Comparison of ENCODE assay signal across 18 cellular contexts in the genomic region with DNA sequence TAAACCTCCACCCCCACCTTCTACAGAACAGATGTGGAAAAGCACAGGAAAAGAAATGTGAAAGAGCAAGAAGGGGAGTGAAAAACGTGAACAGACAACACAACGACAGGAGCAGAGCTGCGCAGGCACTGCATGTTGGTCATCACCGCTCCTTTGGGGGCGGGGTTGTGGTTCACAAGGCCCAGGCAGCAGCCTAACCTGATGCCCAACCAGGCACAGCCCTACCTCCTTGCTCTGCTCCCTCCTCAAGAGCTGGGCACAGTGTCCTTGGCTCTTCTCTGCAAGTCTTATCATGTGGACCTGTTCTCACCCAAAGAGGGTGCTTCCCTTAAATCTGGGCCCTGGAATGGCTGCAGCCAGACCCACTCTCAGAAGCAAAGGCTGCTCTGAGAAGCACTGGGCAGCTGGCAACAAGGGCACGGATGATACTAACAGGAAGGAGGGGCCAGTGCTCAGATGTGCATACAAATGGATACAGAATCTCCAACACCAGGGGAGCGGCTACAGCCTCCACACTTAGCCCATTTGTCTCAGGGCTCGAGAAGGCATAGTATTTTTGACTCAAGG.
DNase-seq lines count a peak whose midpoint lies in the region; ATAC-seq, FAIRE-seq and TF ChIP-seq lines count a peak whose summit lies in the region.
"Had no signal": no experiment of that assay in that cellular context is flagged by ENCODE, and none has a peak within 500 bp of the region (broad histone marks: within the 10 kb centered on the region; RNA-seq: fewer than 3 reads in every experiment).

No MANE protein-coding gene starts in this region.

- no peak overlapping the region for H3K4me3 ChIP-seq in bronchial epithelial cell (ENCODE audit: low read depth, low read length)

- CTCF ChIA-PET in activated naive CD4-positive, alpha-beta T cell treated with anti-CD3 and anti-CD28 coated beads, Interleukin-2, amount 10 ng/mL, durations not matched to agents 7 days and 5 days (lab: Charles Lee), result no interaction called here

- peaks cover 3 to 12% of the 10 kb centered on the region in 2 donors for H3K36me3 Mint-ChIP-seq in activated T-cell treated with anti-CD3 and anti-CD28 coated beads, Interleukin-2, amount 50 U/mL, for 72 hours (ENCODE audit: insufficient read depth in 2 of 2)
- H3K36me3 Mint-ChIP-seq in activated naive CD4-positive, alpha-beta T cell treated with anti-CD3 and anti-CD28 coated beads, Interleukin-2, amount 10 ng/mL, durations not matched to agents 7 days and 5 days, result peaks cover 30% of the 10 kb centered on the region

- peak overlapping the region; percentile 23 for H3K27ac Mint-ChIP-seq in activated T-cell treated with anti-CD3 and anti-CD28 coated beads, Interleukin-2, amount 50 U/mL, for 72 hours
- H3K27ac Mint-ChIP-seq in activated naive CD4-positive, alpha-beta T cell treated with anti-CD3 and anti-CD28 coated beads, Interleukin-2, amount 10 ng/mL, durations not matched to agents 7 days and 5 days, result no peak overlapping the region
- H3K27ac Mint-ChIP-seq: HFFc6 had no signal

- peaks cover 54% of the 10 kb centered on the region for H3K36me3 ChIP-seq in bronchial epithelial cell (ENCODE audit: control insufficient read depth, insufficient read depth, low read length)

- no peak for ATAC-seq in activated T-cell treated with anti-CD3 and anti-CD28 coated beads, Interleukin-2, amount 50 U/mL, for 72 hours (replicated peaks in 1 of 2)
- ATAC-seq in GM18870 (IDR thresholded peaks at IDR 0.05; ENCODE audit: unreplicated experiment), result no peak

- H3K4me3 Mint-ChIP-seq in activated T-cell treated with anti-CD3 and anti-CD28 coated beads, Interleukin-2, amount 50 U/mL, for 72 hours, result no peak overlapping the region
- no peak overlapping the region for H3K4me3 Mint-ChIP-seq in activated naive CD4-positive, alpha-beta T cell treated with anti-CD3 and anti-CD28 coated beads, Interleukin-2, amount 10 ng/mL, durations not matched to agents 7 days and 5 days
- H3K4me3 Mint-ChIP-seq: HFFc6 had no signal

- H3K27me3 ChIP-seq in bronchial epithelial cell (ENCODE audit: control insufficient read depth, insufficient read depth, low read length), result no peaks in the 10 kb centered on the region
- no peaks in the 10 kb centered on the region for H3K27me3 ChIP-seq in layer of hippocampus (ENCODE audit: control insufficient read depth, insufficient read depth, low read length)

- TF ChIP-seq CTCF in bronchial epithelial cell (IDR thresholded peaks at IDR 0.05; ENCODE audit: insufficient read depth, low read length, severe bottlenecking), result no peak

- no peaks in the 10 kb centered on the region for H3K27me3 Mint-ChIP-seq in activated T-cell treated with anti-CD3 and anti-CD28 coated beads, Interleukin-2, amount 50 U/mL, for 72 hours (ENCODE audit: low read depth)
- H3K27me3 Mint-ChIP-seq in activated naive CD4-positive, alpha-beta T cell treated with anti-CD3 and anti-CD28 coated beads, Interleukin-2, amount 10 ng/mL, durations not matched to agents 7 days and 5 days, result no peaks in the 10 kb centered on the region

- H3K9me3 Mint-ChIP-seq in activated T-cell treated with anti-CD3 and anti-CD28 coated beads, Interleukin-2, amount 50 U/mL, for 72 hours, result no peaks in the 10 kb centered on the region
- no peaks in the 10 kb centered on the region for H3K9me3 Mint-ChIP-seq in activated naive CD4-positive, alpha-beta T cell treated with anti-CD3 and anti-CD28 coated beads, Interleukin-2, amount 10 ng/mL, durations not matched to agents 7 days and 5 days
- H3K9me3 Mint-ChIP-seq: HFFc6 had no signal

- no peak for DNase-seq in activated T-cell treated with anti-CD3 and anti-CD28 coated beads, Interleukin-2, amount 50 U/mL, for 72 hours
- no peak for DNase-seq in activated T-cell treated with anti-CD3 and anti-CD28 coated beads for 4 hours
- no peak for DNase-seq in bronchial epithelial cell (ENCODE audit: low read depth)
- DNase-seq in superior temporal gyrus (ENCODE audit: extremely low spot score), result peak; percentile 37
- DNase-seq in activated naive CD4-positive, alpha-beta T cell treated with anti-CD3 and anti-CD28 coated beads, Interleukin-2, amount 10 ng/mL, durations not matched to agents 7 days and 5 days, result no peak
- DNase-seq in SW 1271 (lab: John Stamatoyannopoulos, UW), result no peak
- DNase-seq: HFFc6, KBM-7, NCI-H1417 treated with DMSO at 0.1 percent for 48 hours, NCI-H1930, NCI-H69, RPMI8226 had no signal

- peak overlapping the region; percentile 15 for H3K27ac ChIP-seq in layer of hippocampus (ENCODE audit: low read depth, low read length)
- H3K27ac ChIP-seq: C4-2B had no signal

- H3K4me1 Mint-ChIP-seq in activated T-cell treated with anti-CD3 and anti-CD28 coated beads, Interleukin-2, amount 50 U/mL, for 72 hours (ENCODE audit: low read depth), result no peaks in the 10 kb centered on the region
- H3K4me1 Mint-ChIP-seq in activated naive CD4-positive, alpha-beta T cell treated with anti-CD3 and anti-CD28 coated beads, Interleukin-2, amount 10 ng/mL, durations not matched to agents 7 days and 5 days, result no peaks in the 10 kb centered on the region

- peak; percentile 52 for FAIRE-seq in bronchial epithelial cell (lab: Jason Lieb, UNC)
- FAIRE-seq: A204.1, GM12892, H1 had no signal
